18 cellular contexts compared by ENCODE assay signal in genomic region chr7:123570390-123571182, GRCh38. TPM values are rescaled to one million over a fixed set of nuclear protein-coding genes. Genes with fewer than 3 reads are reported as not detected.
DNase-seq lines count a peak whose midpoint lies in the region; ATAC-seq, FAIRE-seq and TF ChIP-seq lines count a peak whose summit lies in the region.
"Had no signal": no experiment of that assay in that cellular context is flagged by ENCODE, and none has a peak within 500 bp of the region (broad histone marks: within the 10 kb centered on the region; RNA-seq: fewer than 3 reads in every experiment).

No MANE protein-coding gene starts in this region.

- ATAC-seq in GM12878, result peak; percentile 58
- no peak for ATAC-seq in left lobe of liver
- ATAC-seq in GM21528 (IDR thresholded peaks at IDR 0.05; ENCODE audit: low FRiP score, unreplicated experiment), result no peak
- ATAC-seq: body of pancreas; effector memory CD8-positive, alpha-beta T cell had no signal

- CTCF ChIA-PET in GM12878 (lab: Yijun Ruan, JAX), result interaction anchor here (0.7 to 1.3 kb wide), 4 partner anchors 10 to 76 kb away, joined by 3 to 5 read pairs (median 3); no protein-coding TSS in a partner anchor

- H3K36me3 ChIP-seq in GM12878 (ENCODE audit: control insufficient read depth in 2 of 2, insufficient read depth in 2 of 2, low read length in 1 of 2), result no peaks in the 10 kb centered on the region
- H3K36me3 ChIP-seq: uterus had no signal

- POLR2A ChIA-PET in GM12878 (lab: Charles Lee), result no interaction called here

- in situ Hi-C loops in GM12878 (cut with MboI), result no loop called here

- no peaks in the 10 kb centered on the region for H3K9me3 ChIP-seq in GM12878 (replicated peaks; ENCODE audit: control insufficient read depth, insufficient read depth, low read length)
- H3K9me3 ChIP-seq: body of pancreas, uterus had no signal

- FAIRE-seq in GM12878 (lab: Jason Lieb, UNC), result no peak
- FAIRE-seq: G401.6 had no signal

- no peak overlapping the region for H3K27ac ChIP-seq in GM12878 (ENCODE audit: control insufficient read depth, insufficient read depth)
- H3K27ac ChIP-seq: body of pancreas, uterus had no signal

- H3K4me1 ChIP-seq in GM12878 (ENCODE audit: control insufficient read depth, insufficient read depth, low read length), result no peaks in the 10 kb centered on the region
- H3K4me1 ChIP-seq: body of pancreas, uterus had no signal

- TF ChIP-seq EP300 in GM12878 (IDR thresholded peaks at IDR 0.05; ENCODE audit: borderline replicate concordance in 1 of 2, control insufficient read depth in 1 of 2, low read depth in 2 of 2, low read length in 2 of 2), result no peak

- RAD21 ChIA-PET in GM12878 (lab: Charles Lee; ENCODE audit: unreplicated experiment), result no interaction called here

- H3K27me3 ChIP-seq in GM12878 (replicated peaks in 1 of 2; ENCODE audit: control insufficient read depth in 2 of 2, insufficient read depth in 2 of 2, low read length in 1 of 2), result no peaks in the 10 kb centered on the region
- H3K27me3 ChIP-seq: body of pancreas, uterus had no signal

- no peak for TF ChIP-seq POLR2A in GM12878 (IDR thresholded peaks at IDR 0.05; ENCODE audit: low read depth, low read length)

- no peak overlapping the region for H3K9ac ChIP-seq in GM12878 (ENCODE audit: control insufficient read depth, insufficient read depth, low read length)

- 58% methylated on average over 4 of the region's 4 CpGs for WGBS in GM12878 (ENCODE audit: insufficient coverage, insufficient replicate concordance, low lambda C conversion rate, missing lambda C conversion rate)

- TF ChIP-seq RAD21 in GM12878 (IDR thresholded peaks at IDR 0.05; ENCODE audit: insufficient read depth, low read depth, low read length), result no peak

- no peak overlapping the region for H3K4me3 ChIP-seq in GM12878
- H3K4me3 ChIP-seq: body of pancreas, uterus had no signal

- H4K20me1 ChIP-seq in GM12878 (ENCODE audit: control insufficient read depth, insufficient read depth), result no peaks in the 10 kb centered on the region

- H2AFZ ChIP-seq in GM12878 (ENCODE audit: control insufficient read depth, low read depth, low read length), result no peak overlapping the region

- peak; percentile 2 for DNase-seq in NCI-H1436 (lab: John Stamatoyannopoulos, UW)
- DNase-seq in NCI-H1436 treated with DMSO at 0.1 percent for 48 hours (lab: John Stamatoyannopoulos, UW), result no peak
- peak in 2 of 3 experiments; percentile 25 to 55 for DNase-seq in NCI-H1417 (lab: John Stamatoyannopoulos, UW)
- no peak for DNase-seq in GM12878 (ENCODE audit: low read depth, low spot score)
- DNase-seq in lung microvascular endothelial cell (ENCODE audit: low read depth in 2 of 2), result peak; percentile 58 to 83
- no peak for DNase-seq in left lobe of liver (ENCODE audit: low spot score)
- DNase-seq in foreskin melanocyte, result no peak
- DNase-seq: activated CD4-positive, alpha-beta T cell treated with anti-CD3 and anti-CD28 coated beads for 1 hour; activated naive CD4-positive, alpha-beta T cell treated with anti-CD3 and anti-CD28 coated beads, Interleukin-2, amount 10 ng/mL, durations not matched to agents 7 days and 5 days; body of pancreas; effector memory CD8-positive, alpha-beta T cell; stimulated activated naive CD4-positive, alpha-beta T cell treated with Interleukin-2 at 50 U/mL for 16 hours; uterus had no signal

- H3K4me2 ChIP-seq in GM12878 (ENCODE audit: control insufficient read depth, insufficient read depth), result no peak overlapping the region

- no TSS peak for BruUV-seq in GM12878 (replicated peaks; lab: Mats Ljungman, UMichigan)

- H3K79me2 ChIP-seq in GM12878 (ENCODE audit: control insufficient read depth, insufficient read depth, low read length), result no peaks in the 10 kb centered on the region

- intact Hi-C loops in GM12878 (cut with micrococcal nuclease; ENCODE audit: unreplicated experiment), result loop anchor here (10.0 kb wide), 1 partner anchor 76 kb away; no protein-coding TSS in a partner anchor

- SMC1A ChIA-PET in GM12878 (lab: Charles Lee; ENCODE audit: uncharacterized antibody, unreplicated experiment), result interaction anchor here (0.8 kb wide), 1 partner anchor 13 kb away, joined by 6 read pairs; the partner anchor contains the start of gene NDUFA5

- TF ChIP-seq CTCF in GM12878 (IDR thresholded peaks at IDR 0.05 in 2 of 3, conservative IDR thresholded peaks at IDR 0.05 in 1 of 3; ENCODE audit: control insufficient read depth in 2 of 3, extremely low read depth in 1 of 3, insufficient read depth in 1 of 3, low read depth in 3 of 3, low read length in 3 of 3), result no peak

TF ChIP-seq in GM12878, 131 proteins besides CTCF, POLR2A, EP300 and RAD21 (continues in another document):
- TF ChIP-seq SREBF2 (IDR thresholded peaks at IDR 0.05; ENCODE audit: low read length), result no peak
- no peak for TF ChIP-seq PAX8 (IDR thresholded peaks at IDR 0.05)
- no peak for TF ChIP-seq PML (IDR thresholded peaks at IDR 0.05; ENCODE audit: low read length)
- TF ChIP-seq ZSCAN29 (IDR thresholded peaks at IDR 0.05), result no peak
- no peak for TF ChIP-seq BCL3 (IDR thresholded peaks at IDR 0.05; ENCODE audit: borderline replicate concordance, insufficient read depth, low read depth, low read length, poor library complexity, severe bottlenecking)
- TF ChIP-seq GABPA (IDR thresholded peaks at IDR 0.05; ENCODE audit: low read depth), result no peak

RNA-seq across cellular contexts. Expression of gene NDUFA5, which starts 13.0 kb away (rescaled TPM):
- total RNA-seq in GM12878 (2013; cell fraction: nucleolus; rRNA removed), result 45.8 and 47.9 TPM in 2 replicates
- total RNA-seq in GM12878 (2014; rRNA removed), result 51.7 and 65.3 TPM in 2 replicates
- 96.3 and 101 TPM in 2 replicates for total RNA-seq in GM12878 (2014; rRNA removed; fragmentation: Illumina TruSeq; extraction: Trizol)
- 58.4 and 61.4 TPM in 2 replicates for total RNA-seq in GM12878 (2021)
- polyA plus RNA-seq in GM12878 (2011; ENCODE audit: low read depth), result 17.5 TPM
- 70.7 and 152 TPM in 2 replicates for polyA plus RNA-seq in GM12878 (2011; rRNA removed)
- polyA plus RNA-seq in GM12878 (2011; cell fraction: cytosol; rRNA removed), result 6.7 and 8.0 TPM in 2 replicates
- polyA plus RNA-seq in GM12878 (2011; cell fraction: nucleus; rRNA removed), result 16.7 and 22.4 TPM in 2 replicates
- polyA plus RNA-seq in GM12878 (2012), result 43.2 and 44.3 TPM in 2 replicates
- 77.4 and 97.3 TPM in 2 replicates for polyA plus RNA-seq in GM12878 (2014; fragmentation: Illumina TruSeq; extraction: Trizol)
- 100 to 1,000 TPM; 183 to 209 TPM for polyA plus RNA-seq in GM12878 (2014; fragmentation: Nextera tagmentation; extraction: Ambion mirVana)
- polyA plus RNA-seq in GM12878 (2014; rRNA removed), result 48.6 and 51.0 TPM in 2 replicates
- polyA plus RNA-seq in GM12878 (2016; fragmentation: Nextera tagmentation; extraction: Ambion mirVana), result 100 to 1,000 TPM; 163 to 175 TPM
- polyA minus RNA-seq in GM12878 (2011; rRNA and poly(A)+ RNA removed), result 10.7 and 11.3 TPM in 2 replicates
- polyA minus RNA-seq in GM12878 (2011; cell fraction: cytosol; rRNA and poly(A)+ RNA removed), result 9.8 and 16.6 TPM in 2 replicates
- polyA minus RNA-seq in GM12878 (2011; cell fraction: nucleus; rRNA and poly(A)+ RNA removed), result 30.6 and 39.8 TPM in 2 replicates
- 25.7 and 40.5 TPM in 2 replicates for total RNA-seq in lung microvascular endothelial cell
- 41.3 TPM for total RNA-seq in left lobe of liver

RNA-seq across cellular contexts. Expression of gene ASB15, which starts 31.0 kb away (rescaled TPM):
- not detected in 2 replicates for total RNA-seq in GM12878 (2013; cell fraction: nucleolus; rRNA removed)
- not detected in 2 replicates for total RNA-seq in GM12878 (2014; rRNA removed)
- not detected in 2 replicates for total RNA-seq in GM12878 (2014; rRNA removed; fragmentation: Illumina TruSeq; extraction: Trizol)
- total RNA-seq in GM12878 (2021), result not detected in 2 replicates
- not detected for polyA plus RNA-seq in GM12878 (2011; ENCODE audit: low read depth)
- polyA plus RNA-seq in GM12878 (2011; rRNA removed), result not detected in 2 replicates
- not detected in 2 replicates for polyA plus RNA-seq in GM12878 (2011; cell fraction: cytosol; rRNA removed)
- not detected in 2 replicates for polyA plus RNA-seq in GM12878 (2011; cell fraction: nucleus; rRNA removed)
- not detected in 2 replicates for polyA plus RNA-seq in GM12878 (2012)
- not detected in 2 replicates for polyA plus RNA-seq in GM12878 (2014; fragmentation: Illumina TruSeq; extraction: Trizol)
- not detected for polyA plus RNA-seq in GM12878 (2014; fragmentation: Nextera tagmentation; extraction: Ambion mirVana)
- not detected in 2 replicates for polyA plus RNA-seq in GM12878 (2014; rRNA removed)
- polyA plus RNA-seq in GM12878 (2016; fragmentation: Nextera tagmentation; extraction: Ambion mirVana), result not detected
- polyA minus RNA-seq in GM12878 (2011; rRNA and poly(A)+ RNA removed), result not detected in 2 replicates
- polyA minus RNA-seq in GM12878 (2011; cell fraction: cytosol; rRNA and poly(A)+ RNA removed), result not detected in 2 replicates
- not detected in 2 replicates for polyA minus RNA-seq in GM12878 (2011; cell fraction: nucleus; rRNA and poly(A)+ RNA removed)
- total RNA-seq in lung microvascular endothelial cell, result not detected in 2 replicates
- total RNA-seq in left lobe of liver, result not detected
- total RNA-seq: A172, body of pancreas, H4, omental fat pad, uterus had no signal

RNA-seq across cellular contexts. Expression of gene IQUB, which starts 36.2 kb away (rescaled TPM):
- 0.29 and 0.49 TPM in 2 replicates for total RNA-seq in GM12878 (2013; cell fraction: nucleolus; rRNA removed)
- 0.05 TPM in 1 of 2 replicates, not detected in the other for total RNA-seq in GM12878 (2014; rRNA removed)
- 0.04 TPM in 1 of 2 replicates, not detected in the other for total RNA-seq in GM12878 (2014; rRNA removed; fragmentation: Illumina TruSeq; extraction: Trizol)
- not detected in 2 replicates for total RNA-seq in GM12878 (2021)
- polyA plus RNA-seq in GM12878 (2011; ENCODE audit: low read depth), result not detected
- polyA plus RNA-seq in GM12878 (2011; rRNA removed), result 0.03 and 0.08 TPM in 2 replicates
- polyA plus RNA-seq in GM12878 (2011; cell fraction: cytosol; rRNA removed), result 0.03 TPM in 1 of 2 replicates, not detected in the other
- 0.07 and 0.23 TPM in 2 replicates for polyA plus RNA-seq in GM12878 (2011; cell fraction: nucleus; rRNA removed)
- 0.04 TPM in 1 of 2 replicates, not detected in the other for polyA plus RNA-seq in GM12878 (2012)
- polyA plus RNA-seq in GM12878 (2014; fragmentation: Illumina TruSeq; extraction: Trizol), result not detected in 2 replicates
- not detected for polyA plus RNA-seq in GM12878 (2014; fragmentation: Nextera tagmentation; extraction: Ambion mirVana)
- polyA plus RNA-seq in GM12878 (2014; rRNA removed), result not detected in 2 replicates
- not detected for polyA plus RNA-seq in GM12878 (2016; fragmentation: Nextera tagmentation; extraction: Ambion mirVana)
- not detected in 2 replicates for polyA minus RNA-seq in GM12878 (2011; rRNA and poly(A)+ RNA removed)
- not detected in 2 replicates for polyA minus RNA-seq in GM12878 (2011; cell fraction: cytosol; rRNA and poly(A)+ RNA removed)
- polyA minus RNA-seq in GM12878 (2011; cell fraction: nucleus; rRNA and poly(A)+ RNA removed), result 0.12 and 0.38 TPM in 2 replicates
- total RNA-seq in lung microvascular endothelial cell, result under 0.01 and 0.20 TPM in 2 replicates
- total RNA-seq in left lobe of liver, result 0.15 TPM

Comparison
In these comparisons a context has a peak if more than half of its experiments do, and no peak if none do; other contexts are left out.
1. DNase-seq: peak in NCI-H1436 (single experiment), NCI-H1417 (2 of 3) and lung microvascular endothelial cell (2 of 2); none in NCI-H1436 treated with DMSO at 0.1 percent for 48 hours (single experiment), GM12878 (single experiment), left lobe of liver (single experiment) and foreskin melanocyte (single experiment).